In the genomic region with DNA sequence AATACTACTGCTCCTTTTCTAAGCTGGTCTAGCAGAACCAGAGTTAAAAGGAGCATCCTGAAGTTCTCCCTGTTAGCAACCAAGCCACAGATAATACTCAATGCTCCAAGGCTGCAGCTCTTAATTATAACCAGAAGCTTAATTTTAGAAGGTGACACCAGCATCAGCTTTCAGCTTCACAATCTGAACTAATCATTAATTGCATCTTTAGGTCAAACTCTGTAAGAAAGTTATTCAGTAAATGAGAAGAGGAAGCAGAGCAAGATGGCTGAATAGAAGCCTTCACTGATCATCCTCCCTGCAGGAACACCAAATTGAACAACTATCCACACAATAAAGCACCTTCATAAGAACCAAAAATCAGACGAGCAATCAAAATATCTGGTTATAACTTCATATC, we compare ENCODE assay signal across 23 cellular contexts. TPM values are rescaled to one million over a fixed set of nuclear protein-coding genes. Genes with fewer than 3 reads are reported as not detected.
A peak's percentile ranks its signal among the peaks of the same experiment; 100 is the strongest.
DNase-seq lines count a peak whose midpoint lies in the region; ATAC-seq, FAIRE-seq and TF ChIP-seq lines count a peak whose summit lies in the region.
"Had no signal": no experiment of that assay in that cellular context is flagged by ENCODE, and none has a peak within 500 bp of the region (broad histone marks: within the 10 kb centered on the region; RNA-seq: fewer than 3 reads in every experiment).

No MANE protein-coding gene starts in this region.

- peak; percentile 83 for FAIRE-seq in GM18507 (lab: Jason Lieb, UNC)
- FAIRE-seq: G401.6, H54, K562, RCC 7860 had no signal

- no peak overlapping the region for H3K4me3 Mint-ChIP-seq in stimulated activated memory B cell treated with anti-CD40 and anti-IgM and Interleukin-4, amounts not matched to agents 10 μg/mL and 1 μg/mL and 100 μg/mL, for 72 hours
- H3K4me3 Mint-ChIP-seq: CD4-positive, CD25-positive, alpha-beta regulatory T cell had no signal

- H3K36me3 Mint-ChIP-seq in stimulated activated memory B cell treated with anti-CD40 and anti-IgM and Interleukin-4, amounts not matched to agents 10 μg/mL and 1 μg/mL and 100 μg/mL, for 72 hours: no peaks in the 10 kb centered on the region
- H3K36me3 Mint-ChIP-seq: CD4-positive, CD25-positive, alpha-beta regulatory T cell had no signal

- peaks cover 2% of the 10 kb centered on the region for H3K9me3 Mint-ChIP-seq in stimulated activated memory B cell treated with anti-CD40 and anti-IgM and Interleukin-4, amounts not matched to agents 10 μg/mL and 1 μg/mL and 100 μg/mL, for 72 hours

- DNase-seq in GM18507 (ENCODE audit: extremely low spot score, insufficient read length, low read depth) (no peak), ureter (ENCODE audit: low spot score) (no peak)
- DNase-seq: BE2C; Caco-2; CD4-positive, CD25-positive, alpha-beta regulatory T cell; NCI-H1105 treated with DMSO at 0.1 percent for 48 hours; NCI-H1694; NCI-H510A treated with DMSO at 0.1 percent for 48 hours; NCI-H774; SW 1271; T-helper 2 cell had no signal

- H3K27me3 Mint-ChIP-seq in stimulated activated memory B cell treated with anti-CD40 and anti-IgM and Interleukin-4, amounts not matched to agents 10 μg/mL and 1 μg/mL and 100 μg/mL, for 72 hours: peaks cover 40% of the 10 kb centered on the region

- H3K4me1 Mint-ChIP-seq in stimulated activated memory B cell treated with anti-CD40 and anti-IgM and Interleukin-4, amounts not matched to agents 10 μg/mL and 1 μg/mL and 100 μg/mL, for 72 hours: no peaks in the 10 kb centered on the region
- H3K4me1 Mint-ChIP-seq: CD4-positive, CD25-positive, alpha-beta regulatory T cell had no signal

- TF ChIP-seq POLR2A in GM18505 (IDR thresholded peaks at IDR 0.05; ENCODE audit: borderline replicate concordance, extremely low read depth, insufficient read depth, insufficient read length): no peak

- ATAC-seq in GM19043 (IDR thresholded peaks at IDR 0.05; ENCODE audit: low read depth, unreplicated experiment) (peak; percentile 53), HG02759 (IDR thresholded peaks at IDR 0.05; ENCODE audit: unreplicated experiment) (peak; percentile 45), HG03354 (IDR thresholded peaks at IDR 0.05; ENCODE audit: poor library complexity, severe bottlenecking, unreplicated experiment) (peak; percentile 90), GM18519 (IDR thresholded peaks at IDR 0.05; ENCODE audit: low FRiP score, unreplicated experiment) (no peak), GM18505 (IDR thresholded peaks at IDR 0.05; ENCODE audit: unreplicated experiment) (no peak)
- ATAC-seq in stimulated activated memory B cell treated with anti-CD40 and anti-IgM and Interleukin-4, amounts not matched to agents 10 μg/mL and 1 μg/mL and 100 μg/mL, for 72 hours: no peak
- ATAC-seq: K562, Right ventricle myocardium inferior had no signal

- H3K27ac Mint-ChIP-seq in stimulated activated memory B cell treated with anti-CD40 and anti-IgM and Interleukin-4, amounts not matched to agents 10 μg/mL and 1 μg/mL and 100 μg/mL, for 72 hours: no peak overlapping the region
- H3K27ac Mint-ChIP-seq: CD4-positive, CD25-positive, alpha-beta regulatory T cell had no signal

RNA-seq across cellular contexts. Expression of gene APBA1, which starts 38.5 kb away (rescaled TPM):
- 21.1 TPM for total RNA-seq in ureter
- total RNA-seq: OCI-LY7 had no signal

Comparison
In these comparisons a context has a peak if more than half of its experiments do, and no peak if none do; other contexts are left out.
1. ATAC-seq: peak in GM19043 (single experiment), HG02759 (single experiment) and HG03354 (single experiment); none in GM18519 (single experiment), stimulated activated memory B cell treated with anti-CD40 and anti-IgM and Interleukin-4, amounts not matched to agents 10 μg/mL and 1 μg/mL and 100 μg/mL, for 72 hours (single experiment) and GM18505 (single experiment).